ENCODE assay signal across 1 cellular context in the genomic region with DNA sequence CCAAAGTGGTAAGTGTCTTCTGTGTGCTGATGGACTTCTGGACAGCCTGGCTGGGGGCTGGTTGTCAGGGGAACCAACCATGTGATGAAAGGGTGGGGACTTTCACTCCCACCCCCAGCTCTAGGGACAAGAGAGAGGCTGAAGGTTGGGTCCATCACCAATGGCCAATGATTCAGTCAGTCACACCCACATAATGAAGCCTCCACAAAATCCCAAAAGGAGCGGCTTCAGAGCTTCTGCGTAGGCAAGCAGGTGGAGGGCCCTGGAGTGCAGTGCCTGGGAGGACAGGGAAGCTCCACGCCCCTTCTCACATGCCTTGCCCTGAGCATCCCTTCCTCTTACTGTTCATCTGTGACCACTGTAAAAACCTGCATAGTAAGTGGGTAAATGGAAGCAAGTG.
TF ChIP-seq lines count a peak whose summit lies in the region.

No MANE protein-coding gene starts in this region.

TF ChIP-seq in HepG2, 621 proteins besides CTCF, POLR2A, EP300 and RAD21 (continued from another document):
- TF ChIP-seq FOXJ3 (CRISPR knock-in tag; IDR thresholded peaks at IDR 0.05; ENCODE audit: borderline replicate concordance) (no peak), ZMYM2 (CRISPR knock-in tag; IDR thresholded peaks at IDR 0.05) (no peak), GATAD2A (CRISPR knock-in tag; IDR thresholded peaks at IDR 0.05) (no peak), ADNP (CRISPR knock-in tag; IDR thresholded peaks at IDR 0.05) (no peak), NFRKB (IDR thresholded peaks at IDR 0.05) (no peak), GPN1 (CRISPR knock-in tag; IDR thresholded peaks at IDR 0.05; ENCODE audit: borderline replicate concordance) (no peak), PHF8 (CRISPR knock-in tag; IDR thresholded peaks at IDR 0.05) (no peak), GABPB1 (CRISPR knock-in tag; IDR thresholded peaks at IDR 0.05) (no peak), AKAP8 (CRISPR knock-in tag; IDR thresholded peaks at IDR 0.05) (no peak), ZEB1 (IDR thresholded peaks at IDR 0.05; ENCODE audit: insufficient replicate concordance, low read depth) (no peak), ZNF660 (CRISPR knock-in tag; IDR thresholded peaks at IDR 0.05; ENCODE audit: borderline replicate concordance, low read depth) (no peak), SETDB1 (CRISPR knock-in tag; IDR thresholded peaks at IDR 0.05; ENCODE audit: borderline replicate concordance) (no peak), REXO4 (CRISPR knock-in tag; IDR thresholded peaks at IDR 0.05; ENCODE audit: borderline replicate concordance) (no peak), ZNF691 (CRISPR knock-in tag; IDR thresholded peaks at IDR 0.05; ENCODE audit: borderline replicate concordance, low read depth) (no peak)
- TF ChIP-seq, protein P1, sequence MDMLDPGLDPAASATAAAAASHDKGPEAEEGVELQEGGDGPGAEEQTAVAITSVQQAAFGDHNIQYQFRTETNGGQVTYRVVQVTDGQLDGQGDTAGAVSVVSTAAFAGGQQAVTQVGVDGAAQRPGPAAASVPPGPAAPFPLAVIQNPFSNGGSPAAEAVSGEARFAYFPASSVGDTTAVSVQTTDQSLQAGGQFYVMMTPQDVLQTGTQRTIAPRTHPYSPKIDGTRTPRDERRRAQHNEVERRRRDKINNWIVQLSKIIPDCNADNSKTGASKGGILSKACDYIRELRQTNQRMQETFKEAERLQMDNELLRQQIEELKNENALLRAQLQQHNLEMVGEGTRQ (IDR thresholded peaks at IDR 0.05; ENCODE audit: low read depth, low read length) = no peak
- TF ChIP-seq, protein P1 (CRISPR knock-in tag; IDR thresholded peaks at IDR 0.05; ENCODE audit: borderline replicate concordance) = no peak
